Comparison of ENCODE assay signal across 22 cellular contexts in the genomic region with DNA sequence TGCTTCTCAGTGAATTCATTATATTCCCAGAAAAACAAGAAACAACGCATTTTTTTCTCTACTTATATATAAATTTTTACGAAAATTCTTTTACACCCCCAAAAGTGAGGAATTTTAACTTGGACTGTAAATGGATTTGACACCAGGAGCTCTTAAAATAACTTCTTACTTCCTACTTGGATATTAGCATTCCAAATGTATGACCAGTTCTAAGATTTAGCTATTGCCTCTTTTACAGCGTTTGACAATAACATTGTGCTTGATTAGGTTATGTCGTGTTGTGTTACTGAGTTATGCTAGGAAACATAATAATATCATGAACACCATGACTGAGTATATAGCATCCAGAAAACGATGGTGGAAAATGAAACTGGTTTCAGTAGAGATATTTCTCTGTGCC.
"Had no signal": no experiment of that assay in that cellular context is flagged by ENCODE, and none has a peak within 500 bp of the region (broad histone marks: within the 10 kb centered on the region; RNA-seq: fewer than 3 reads in every experiment).

No MANE protein-coding gene starts in this region.

- H3K27ac Mint-ChIP-seq: IgD-negative memory B cell had no signal

- H3K27ac ChIP-seq: KMS-11, RWPE1 had no signal

- H3K4me3 ChIP-seq: K562 had no signal

- ATAC-seq: K562, Panc1, PC-3 had no signal

- H3K36me3 Mint-ChIP-seq: IgD-negative memory B cell had no signal

- H3K27me3 Mint-ChIP-seq: IgD-negative memory B cell had no signal

- H3K4me2 ChIP-seq: KMS-11 had no signal

- H3K9ac ChIP-seq: KMS-11 had no signal

- H3K4me3 Mint-ChIP-seq: IgD-negative memory B cell had no signal

- DNase-seq: Kasumi-1; MM.1S; NCI-H1092 treated with DMSO at 0.1 percent for 48 hours; NCI-H1436; NCI-H187; NCI-H2029; NCI-H2081 treated with DMSO at 0.1 percent for 48 hours; NCI-H2171; NCI-H226; NCI-H446; NCI-H510A; NCI-H524 treated with DMSO at 0.1 percent for 48 hours; NCI-H69; NCI-H774; NK-92 treated with Interleukin-12 subunit alpha and Interleukin-12 subunit beta, amount 100 ng/mL, for 24 hours; PC-3; SHP77 had no signal

- H3K4me1 Mint-ChIP-seq: IgD-negative memory B cell had no signal
